ENCODE assay signal across 25 cellular contexts in the genomic region with DNA sequence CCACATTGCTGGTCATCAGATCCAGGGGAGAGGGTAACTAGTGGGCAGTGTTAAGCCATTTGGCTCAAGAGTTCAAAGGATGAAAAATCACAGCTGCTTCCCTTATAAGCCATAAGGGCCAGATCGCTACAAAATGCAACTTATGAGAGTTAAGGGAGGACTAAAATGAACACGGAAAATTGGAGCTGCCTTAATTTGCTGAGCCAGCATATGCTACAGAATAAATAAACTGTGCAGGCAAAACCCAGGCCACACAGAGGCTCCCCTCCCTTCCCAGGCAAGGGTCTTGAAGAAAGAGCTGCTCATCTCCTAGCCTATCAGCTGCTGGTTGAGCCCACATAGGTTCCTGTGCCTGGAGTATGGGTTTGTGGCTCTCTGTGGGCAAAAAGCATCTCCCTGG.
"Had no signal": no experiment of that assay in that cellular context is flagged by ENCODE, and none has a peak within 500 bp of the region (broad histone marks: within the 10 kb centered on the region; RNA-seq: fewer than 3 reads in every experiment).

No MANE protein-coding gene starts in this region.

- H3K36me3 ChIP-seq: brain microvascular endothelial cell had no signal

- H3K27ac ChIP-seq: brain microvascular endothelial cell, KMS-11 had no signal

- H3K4me2 ChIP-seq: KMS-11 had no signal

- ATAC-seq: activated T-helper 17 cell treated with anti-CD3 and anti-CD28 coated beads, Interleukin-2, amount 50 U/mL, for 72 hours; Panc1; Right ventricle myocardium inferior; T-helper 17 cell had no signal

- DNase-seq: activated CD4-positive, alpha-beta memory T cell treated with anti-CD3 and anti-CD28 coated beads for 36 hours; activated CD4-positive, alpha-beta T cell treated with anti-CD3 and anti-CD28 coated beads, Interleukin-2, amount 10 ng/mL, durations not matched to agents 7 days and 5 days; activated CD4-positive, CD25-positive, alpha-beta regulatory T cell; activated CD8-positive, alpha-beta memory T cell treated with anti-CD3 and anti-CD28 coated beads for 24 hours; activated gamma-delta T cell; activated naive CD4-positive, alpha-beta T cell treated with anti-CD3 and anti-CD28 coated beads, Interleukin-2, amount 10 ng/mL, durations not matched to agents 7 days and 5 days; activated naive CD8-positive, alpha-beta T cell treated with anti-CD3 and anti-CD28 coated beads for 36 hours; activated T-cell treated with anti-CD3 and anti-CD28 coated beads, Interleukin-2, amount 50 U/mL, for 48 hours; brain microvascular endothelial cell; caudate nucleus; NCI-H1105; NCI-H1436 treated with DMSO at 0.1 percent for 48 hours; NCI-H187; NCI-H2081; NCI-H510A treated with DMSO at 0.1 percent for 48 hours; NCI-H69; NK-92 treated with Interleukin-12 subunit alpha and Interleukin-12 subunit beta, amount 100 ng/mL, for 24 hours; OCI-M1; RPMI8226; T-helper 17 cell; T-helper 9 cell had no signal

- H3K27me3 ChIP-seq: brain microvascular endothelial cell had no signal

- H3K9ac ChIP-seq: KMS-11 had no signal
